In the genomic region with DNA sequence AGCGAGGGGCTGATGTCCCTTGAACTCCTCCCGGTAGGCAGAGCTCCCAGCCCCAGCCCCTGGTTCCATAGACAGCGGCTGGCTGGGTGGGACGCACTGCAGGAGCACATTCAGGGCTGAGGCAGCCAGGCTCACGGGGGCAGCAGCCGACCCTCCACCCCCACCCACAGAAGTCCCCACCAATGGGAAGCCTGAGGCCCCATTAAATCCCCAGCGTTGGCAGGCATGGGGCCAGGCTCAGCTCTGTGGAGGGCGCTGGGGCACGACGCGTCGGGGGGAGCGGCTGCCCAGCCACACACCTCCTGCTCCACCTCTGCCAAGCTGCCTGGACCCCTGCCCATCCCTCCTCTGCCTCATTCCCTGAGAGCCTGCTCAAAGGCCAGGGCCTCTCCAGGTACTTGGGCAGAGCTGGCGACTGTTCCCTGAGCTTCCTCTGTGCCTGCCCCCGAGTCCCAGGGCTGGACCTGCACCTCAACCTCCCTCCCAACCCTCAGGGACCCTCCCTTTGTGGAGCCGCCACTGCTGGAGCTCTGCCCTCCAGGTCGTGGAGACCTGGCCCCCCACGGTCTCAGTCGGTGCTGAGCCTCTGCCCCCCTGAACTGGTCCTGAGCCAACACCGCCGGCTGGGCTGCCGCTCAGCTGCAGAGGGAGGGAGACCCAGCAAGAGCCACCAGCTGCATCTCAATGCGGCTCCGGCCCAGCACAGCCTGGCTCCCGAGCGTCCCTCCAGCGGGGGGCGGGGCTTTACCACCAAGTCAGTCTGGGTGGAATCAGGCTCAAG, we compare ENCODE assay signal across 17 cellular contexts. TPM values are rescaled to one million over a fixed set of nuclear protein-coding genes. Genes with fewer than 3 reads are reported as not detected.
DNase-seq lines count a peak whose midpoint lies in the region; ATAC-seq and TF ChIP-seq lines count a peak whose summit lies in the region.
"Had no signal": no experiment of that assay in that cellular context is flagged by ENCODE, and none has a peak within 500 bp of the region (broad histone marks: within the 10 kb centered on the region; RNA-seq: fewer than 3 reads in every experiment).

No MANE protein-coding gene starts in this region.

- no peak for ATAC-seq in HG02981 (IDR thresholded peaks at IDR 0.05; ENCODE audit: unreplicated experiment)
- ATAC-seq in HG03097 (IDR thresholded peaks at IDR 0.05; ENCODE audit: low FRiP score, unreplicated experiment), result no peak
- ATAC-seq: left lung; stimulated activated naive CD8-positive, alpha-beta T cell treated with anti-CD3 and anti-CD28 coated beads, Interleukin-15, amount 100 ng/mL, for 72 hours had no signal

- H3K9me3 ChIP-seq in A673 (ENCODE audit: low read depth, low read length, poor library complexity, severe bottlenecking), result no peaks in the 10 kb centered on the region
- H3K9me3 ChIP-seq: left lung, pancreas had no signal

- H3K36me3 Mint-ChIP-seq in nephron (ENCODE audit: low read depth) (no peaks in the 10 kb centered on the region), endothelial cell (ENCODE audit: low read depth, unreplicated experiment) (peaks cover 4% of the 10 kb centered on the region)
- H3K36me3 Mint-ChIP-seq: activated naive CD8-positive, alpha-beta T cell treated with anti-CD3 and anti-CD28 coated beads, Interleukin-2, amount 10 ng/mL, durations not matched to agents 7 days and 5 days; CD8-positive, alpha-beta memory T cell had no signal

- intact Hi-C loops in A673 (cut with micrococcal nuclease; ENCODE audit: unreplicated experiment), result no loop called here

- H3K4me3 ChIP-seq in A673 (ENCODE audit: low read depth, low read length, poor library complexity, severe bottlenecking), result no peak overlapping the region
- H3K4me3 ChIP-seq: left lung, pancreas had no signal

- BruUV-seq in A673 (replicated peaks; lab: Mats Ljungman, UMichigan), result no TSS peak

- TF ChIP-seq CTCF in nephron (IDR thresholded peaks at IDR 0.05; ENCODE audit: unreplicated experiment in 3 of 3) (no peak), endothelial cell (IDR thresholded peaks at IDR 0.05; ENCODE audit: unreplicated experiment) (no peak), A673 (conservative IDR thresholded peaks at IDR 0.05; ENCODE audit: low read depth, low read length) (no peak)

- peaks cover 4% of the 10 kb centered on the region for H3K9me3 Mint-ChIP-seq in nephron
- no peaks in the 10 kb centered on the region for H3K9me3 Mint-ChIP-seq in endothelial cell (ENCODE audit: unreplicated experiment)
- H3K9me3 Mint-ChIP-seq: CD8-positive, alpha-beta memory T cell had no signal

- no peaks in the 10 kb centered on the region for H3K27me3 ChIP-seq in A673 (replicated peaks; ENCODE audit: insufficient read depth, low read depth, low read length, poor library complexity)
- H3K27me3 ChIP-seq: pancreas had no signal

- H3K27ac ChIP-seq in A673 (ENCODE audit: low read depth, low read length, poor library complexity, severe bottlenecking), result no peak overlapping the region
- H3K27ac ChIP-seq: left lung, pancreas had no signal

- H3K36me3 ChIP-seq in A673 (ENCODE audit: insufficient read depth, low read length, poor library complexity, severe bottlenecking), result no peaks in the 10 kb centered on the region
- H3K36me3 ChIP-seq: left lung, pancreas had no signal

- H3K27ac Mint-ChIP-seq in nephron, result peak overlapping the region; percentile 41 to 51 (median 47)
- no peak overlapping the region for H3K27ac Mint-ChIP-seq in endothelial cell (ENCODE audit: unreplicated experiment)
- H3K27ac Mint-ChIP-seq: activated naive CD8-positive, alpha-beta T cell treated with anti-CD3 and anti-CD28 coated beads, Interleukin-2, amount 10 ng/mL, durations not matched to agents 7 days and 5 days; CD8-positive, alpha-beta memory T cell had no signal

- CTCF ChIA-PET in A673 (lab: Charles Lee), result no interaction called here

- DNase-seq in DMS79 treated with DMSO at 0.1 percent for 48 hours (lab: John Stamatoyannopoulos, UW), result peak; percentile 94
- peak; percentile 40 for DNase-seq in NCI-H2029 (lab: John Stamatoyannopoulos, UW)
- DNase-seq in ecto neural progenitor cell (ENCODE audit: low spot score), result peak; percentile 77
- DNase-seq in endothelial cell (ENCODE audit: low spot score), result no peak
- DNase-seq in A673 (ENCODE audit: low spot score), result no peak
- DNase-seq: activated CD8-positive, alpha-beta memory T cell treated with anti-CD3 and anti-CD28 coated beads for 24 hours; activated naive CD8-positive, alpha-beta T cell treated with anti-CD3 and anti-CD28 coated beads, Interleukin-2, amount 10 ng/mL, durations not matched to agents 7 days and 5 days; CD8-positive, alpha-beta memory T cell; cortex of kidney; stimulated activated CD4-positive, alpha-beta T cell treated with anti-CD3 and anti-CD28 coated beads, Interleukin-4, amount 100 ng/mL, for 24 hours; stimulated activated naive CD8-positive, alpha-beta T cell treated with anti-CD3 and anti-CD28 coated beads, Interleukin-15, amount 100 ng/mL, for 72 hours; T-helper 9 cell had no signal

- POLR2A ChIA-PET in A673 (lab: Charles Lee; ENCODE audit: low non-redundant PET), result no interaction called here

- H3K4me3 Mint-ChIP-seq in nephron, result no peak overlapping the region
- no peak overlapping the region for H3K4me3 Mint-ChIP-seq in endothelial cell (ENCODE audit: unreplicated experiment)
- H3K4me3 Mint-ChIP-seq: activated naive CD8-positive, alpha-beta T cell treated with anti-CD3 and anti-CD28 coated beads, Interleukin-2, amount 10 ng/mL, durations not matched to agents 7 days and 5 days; stimulated activated naive CD8-positive, alpha-beta T cell treated with anti-CD3 and anti-CD28 coated beads, Interleukin-15, amount 100 ng/mL, for 72 hours had no signal

- H3K4me1 ChIP-seq in A673 (ENCODE audit: insufficient read depth, low read length, poor library complexity, severe bottlenecking), result no peaks in the 10 kb centered on the region
- H3K4me1 ChIP-seq: left lung, pancreas had no signal

- H3K27me3 Mint-ChIP-seq in nephron (ENCODE audit: low read depth) (peaks cover 5% of the 10 kb centered on the region), endothelial cell (ENCODE audit: unreplicated experiment) (peaks cover 8% of the 10 kb centered on the region)
- H3K27me3 Mint-ChIP-seq: activated naive CD8-positive, alpha-beta T cell treated with anti-CD3 and anti-CD28 coated beads, Interleukin-2, amount 10 ng/mL, durations not matched to agents 7 days and 5 days had no signal

- H3K4me1 Mint-ChIP-seq in nephron (peaks cover 15% of the 10 kb centered on the region), endothelial cell (ENCODE audit: unreplicated experiment) (no peaks in the 10 kb centered on the region)
- H3K4me1 Mint-ChIP-seq: activated naive CD8-positive, alpha-beta T cell treated with anti-CD3 and anti-CD28 coated beads, Interleukin-2, amount 10 ng/mL, durations not matched to agents 7 days and 5 days; CD8-positive, alpha-beta memory T cell; stimulated activated naive CD8-positive, alpha-beta T cell treated with anti-CD3 and anti-CD28 coated beads, Interleukin-15, amount 100 ng/mL, for 72 hours had no signal

RNA-seq across cellular contexts. Expression of a gene that starts 9.1 kb away (rescaled TPM):
- 2.6 TPM for total RNA-seq in endothelial cell (ENCODE audit: unreplicated experiment)
- total RNA-seq in A673 (2021), result 0.26 and 1.6 TPM in 2 replicates
- total RNA-seq: activated naive CD8-positive, alpha-beta T cell treated with anti-CD3 and anti-CD28 coated beads, Interleukin-2, amount 10 ng/mL, durations not matched to agents 7 days and 5 days; CD8-positive, alpha-beta memory T cell; left lung had no signal

RNA-seq across cellular contexts. Expression of a gene that starts 59.0 kb away (rescaled TPM):
- total RNA-seq in endothelial cell (ENCODE audit: unreplicated experiment) (not detected), A673 (2021) (not detected in 2 replicates)
- total RNA-seq: left lung, pancreas had no signal

Comparison
In these comparisons a context has a peak if more than half of its experiments do, and no peak if none do; other contexts are left out.
1. DNase-seq: peak in DMS79 treated with DMSO at 0.1 percent for 48 hours (single experiment), NCI-H2029 (single experiment) and ecto neural progenitor cell (single experiment); none in endothelial cell (single experiment) and A673 (single experiment).